8 cellular contexts compared by ENCODE assay signal in genomic region chr19:57362997-57363705, GRCh38. TPM values are rescaled to one million over a fixed set of nuclear protein-coding genes. Genes with fewer than 3 reads are reported as not detected.
DNase-seq lines count a peak whose midpoint lies in the region; ATAC-seq and TF ChIP-seq lines count a peak whose summit lies in the region.

TSS of gene TRAPPC2B (plus strand) at chr19:57363551. CDS start at chr19:57364834, 1,283 bp downstream.
TSS of gene ZNF547 (plus strand) at chr19:57363551. CDS start at chr19:57368556, 5,005 bp downstream.

- peaks cover 31% of the 10 kb centered on the region for H3K9me3 Mint-ChIP-seq in activated CD4-positive, alpha-beta T cell treated with anti-CD3 and anti-CD28 coated beads, Interleukin-2, amount 10 ng/mL, durations not matched to agents 7 days and 5 days

- H3K27ac Mint-ChIP-seq in activated CD4-positive, alpha-beta T cell treated with anti-CD3 and anti-CD28 coated beads, Interleukin-2, amount 10 ng/mL, durations not matched to agents 7 days and 5 days, result peak within 1 kb of the TSS; percentile 98

- peaks cover 0 to 19% (median 3%) of the 10 kb centered on the region in 11 experiments; a peak in 4 of 22 replicates for H4K20me1 ChIP-seq in BLaER1 treated with 17β-estradiol and CSF1 and Interleukin-3, amounts not matched to agents 10 nM and 100 nM

- no peak for TF ChIP-seq CTCF in coronary artery (IDR thresholded peaks at IDR 0.05)

- H3K36me3 Mint-ChIP-seq in activated CD4-positive, alpha-beta T cell treated with anti-CD3 and anti-CD28 coated beads, Interleukin-2, amount 10 ng/mL, durations not matched to agents 7 days and 5 days (ENCODE audit: low read depth), result peaks cover 50% of the 10 kb centered on the region

- peaks cover 16 to 45% (median 29%) of the 10 kb centered on the region in 11 experiments for H3K36me3 ChIP-seq in BLaER1 treated with 17β-estradiol and CSF1 and Interleukin-3, amounts not matched to agents 10 nM and 100 nM

- peak within 1 kb of the TSS; percentile 88 for H3K4me3 Mint-ChIP-seq in activated CD4-positive, alpha-beta T cell treated with anti-CD3 and anti-CD28 coated beads, Interleukin-2, amount 10 ng/mL, durations not matched to agents 7 days and 5 days

- ATAC-seq in GM19328 (IDR thresholded peaks at IDR 0.05; ENCODE audit: unreplicated experiment), result peak; percentile 90
- ATAC-seq in HG03469 (IDR thresholded peaks at IDR 0.05; ENCODE audit: unreplicated experiment), result peak; percentile 86

- DNase-seq in NCI-H526 treated with DMSO at 0.1 percent for 48 hours (lab: John Stamatoyannopoulos, UW), result peak; percentile 97
- DNase-seq in activated CD4-positive, alpha-beta T cell treated with anti-CD3 and anti-CD28 coated beads, Interleukin-2, amount 10 ng/mL, durations not matched to agents 7 days and 5 days, result peak; percentile 99
- peak; percentile 100 for DNase-seq in coronary artery (ENCODE audit: low spot score)
- DNase-seq in stimulated activated CD4-positive, alpha-beta T cell treated with anti-CD3 and anti-CD28 coated beads, Interleukin-1b, Interleukin-23, amount 100 ng/mL, for 24 hours (ENCODE audit: low read depth in 4 of 4, low spot score in 1 of 4), result peak; percentile 90 to 98 (median 94)

- H3K4me3 ChIP-seq in BLaER1 treated with 17β-estradiol and CSF1 and Interleukin-3, amounts not matched to agents 10 nM and 100 nM, result peak within 1 kb of the TSS; percentile 81 to 93 (median 85)
- peak within 1 kb of the TSS; percentile 96 for H3K4me3 ChIP-seq in coronary artery

- peak within 1 kb of the TSS; percentile 89 to 98 (median 96) for H3K4me2 ChIP-seq in BLaER1 treated with 17β-estradiol and CSF1 and Interleukin-3, amounts not matched to agents 10 nM and 100 nM

- CTCF ChIA-PET in activated CD4-positive, alpha-beta T cell treated with anti-CD3 and anti-CD28 coated beads, Interleukin-2, amount 10 ng/mL, durations not matched to agents 7 days and 5 days (lab: Charles Lee), result interaction anchor here (0.5 to 1.3 kb wide), 3 partner anchors 10 to 26 kb away, joined by 3 to 5 read pairs (median 3); partner anchors contain the start of gene ZNF548

- no peaks in the 10 kb centered on the region for H3K9me3 ChIP-seq in BLaER1 treated with 17β-estradiol and CSF1 and Interleukin-3, amounts not matched to agents 10 nM and 100 nM (replicated peaks in 1 of 11)

- H3K27ac ChIP-seq in BLaER1 treated with 17β-estradiol and CSF1 and Interleukin-3, amounts not matched to agents 10 nM and 100 nM, result peak within 1 kb of the TSS; percentile 67 to 88 (median 79)
- H3K27ac ChIP-seq in coronary artery (peak within 1 kb of the TSS; percentile 92 to 98), layer of hippocampus (ENCODE audit: low read depth, low read length) (peak within 1 kb of the TSS; percentile 88)

- H3K9ac ChIP-seq in BLaER1 treated with 17β-estradiol and CSF1 and Interleukin-3, amounts not matched to agents 10 nM and 100 nM, result peak within 1 kb of the TSS; percentile 78 to 96 (median 87)

- H3K4me1 Mint-ChIP-seq in activated CD4-positive, alpha-beta T cell treated with anti-CD3 and anti-CD28 coated beads, Interleukin-2, amount 10 ng/mL, durations not matched to agents 7 days and 5 days, result peaks cover 15% of the 10 kb centered on the region

- H3K27me3 ChIP-seq in BLaER1 treated with 17β-estradiol and CSF1 and Interleukin-3, amounts not matched to agents 10 nM and 100 nM, result no peaks in the 10 kb centered on the region
- no peaks in the 10 kb centered on the region for H3K27me3 ChIP-seq in layer of hippocampus (ENCODE audit: control insufficient read depth, insufficient read depth, low read length)

- POLR2A ChIA-PET in activated CD4-positive, alpha-beta T cell treated with anti-CD3 and anti-CD28 coated beads, Interleukin-2, amount 10 ng/mL, durations not matched to agents 7 days and 5 days (lab: Charles Lee), result interaction anchor here (0.7 kb wide), 1 partner anchor 432 kb away, joined by 3 read pairs; no protein-coding TSS in a partner anchor

- H3K27me3 Mint-ChIP-seq in activated CD4-positive, alpha-beta T cell treated with anti-CD3 and anti-CD28 coated beads, Interleukin-2, amount 10 ng/mL, durations not matched to agents 7 days and 5 days, result no peaks in the 10 kb centered on the region

- peaks cover 11 to 17% (median 15%) of the 10 kb centered on the region in 10 experiments for H3K4me1 ChIP-seq in BLaER1 treated with 17β-estradiol and CSF1 and Interleukin-3, amounts not matched to agents 10 nM and 100 nM

RNA-seq across cellular contexts. Expression of gene TRAPPC2B, which starts in this region (rescaled TPM):
- total RNA-seq in activated CD4-positive, alpha-beta T cell treated with anti-CD3 and anti-CD28 coated beads, Interleukin-2, amount 10 ng/mL, durations not matched to agents 7 days and 5 days, result 10 to 100 TPM in 1 of 2 experiments, 1 to 10 TPM in 1; 9.0 to 10.3 TPM

RNA-seq across cellular contexts. Expression of gene ZNF547, which starts in this region (rescaled TPM):
- 1 to 10 TPM; 4.6 TPM for total RNA-seq in activated CD4-positive, alpha-beta T cell treated with anti-CD3 and anti-CD28 coated beads, Interleukin-2, amount 10 ng/mL, durations not matched to agents 7 days and 5 days

Comparison
In these comparisons a context has a peak if more than half of its experiments do, and no peak if none do; other contexts are left out.
1. Peak in every context shown above with its lines: DNase-seq, ATAC-seq, H3K4me3 ChIP-seq and H3K27ac ChIP-seq.